In genomic region chr13:110448677-110449076, GRCh38 we compare ENCODE assay signal across 24 cellular contexts.
DNase-seq lines count a peak whose midpoint lies in the region; ATAC-seq and TF ChIP-seq lines count a peak whose summit lies in the region.
"Had no signal": no experiment of that assay in that cellular context is flagged by ENCODE, and none has a peak within 500 bp of the region (broad histone marks: within the 10 kb centered on the region; RNA-seq: fewer than 3 reads in every experiment).

No MANE protein-coding gene starts in this region.

- H3K9me3 Mint-ChIP-seq in Caco-2 (ENCODE audit: unreplicated experiment) (no peaks in the 10 kb centered on the region), WTC11 (no peaks in the 10 kb centered on the region), osteocyte (ENCODE audit: unreplicated experiment) (no peaks in the 10 kb centered on the region)
- H3K9me3 Mint-ChIP-seq: CD4-positive, alpha-beta T cell; dendritic cell treated with granulocyte-macrophage colony-stimulating factor and Interleukin-4, amounts not matched to agents 40 ng/mL and 50 ng/mL, for 4 days; H9; stimulated activated naive CD8-positive, alpha-beta T cell treated with anti-CD3 and anti-CD28 coated beads, Interleukin-15, Interleukin-2, amounts not matched to agents 100 ng/mL and 50 ng/mL, for 24 hours; T-cell had no signal

- H3K4me1 ChIP-seq in Caco-2 (peaks cover 52% of the 10 kb centered on the region), gastroesophageal sphincter (peaks cover 0 to 40% (median 11%) of the 10 kb centered on the region in 3 donors)
- H3K4me1 ChIP-seq: SJCRH30 had no signal

- no peak for TF ChIP-seq CTCF in Caco-2 (IDR thresholded peaks at IDR 0.05; ENCODE audit: insufficient read depth in 1 of 2, low read depth in 1 of 2, low read length in 1 of 2, severe bottlenecking in 1 of 2, unreplicated experiment in 1 of 2)
- TF ChIP-seq CTCF in WTC11 (IDR thresholded peaks at IDR 0.05), result no peak
- no peak for TF ChIP-seq CTCF in gastroesophageal sphincter (IDR thresholded peaks at IDR 0.05)
- no peak for TF ChIP-seq CTCF in osteocyte (IDR thresholded peaks at IDR 0.05)

- H3K27me3 Mint-ChIP-seq in Caco-2 (ENCODE audit: insufficient read depth, unreplicated experiment), result no peaks in the 10 kb centered on the region
- no peaks in the 10 kb centered on the region for H3K27me3 Mint-ChIP-seq in WTC11 (ENCODE audit: low read depth)
- H3K27me3 Mint-ChIP-seq in osteocyte (ENCODE audit: unreplicated experiment), result no peaks in the 10 kb centered on the region

- H3K36me3 Mint-ChIP-seq in Caco-2 (ENCODE audit: insufficient read depth, unreplicated experiment) (peaks cover 14% of the 10 kb centered on the region), WTC11 (peaks cover 9% of the 10 kb centered on the region), osteocyte (ENCODE audit: unreplicated experiment) (peaks cover 51% of the 10 kb centered on the region)
- H3K36me3 Mint-ChIP-seq: T-cell had no signal

- H3K4me3 Mint-ChIP-seq in Caco-2 (ENCODE audit: unreplicated experiment), result peak overlapping the region; percentile 60
- H3K4me3 Mint-ChIP-seq in WTC11, result no peak overlapping the region
- H3K4me3 Mint-ChIP-seq in osteocyte (ENCODE audit: unreplicated experiment), result no peak overlapping the region
- H3K4me3 Mint-ChIP-seq: CD4-positive, alpha-beta T cell; dendritic cell treated with granulocyte-macrophage colony-stimulating factor and Interleukin-4, amounts not matched to agents 40 ng/mL and 50 ng/mL, for 4 days; H9; stimulated activated naive CD8-positive, alpha-beta T cell treated with anti-CD3 and anti-CD28 coated beads, Interleukin-15, Interleukin-2, amounts not matched to agents 100 ng/mL and 50 ng/mL, for 24 hours; T-cell had no signal

- peaks cover 44% of the 10 kb centered on the region for H3K4me1 Mint-ChIP-seq in Caco-2 (ENCODE audit: low read depth, unreplicated experiment)
- H3K4me1 Mint-ChIP-seq in WTC11, result peaks cover 21% of the 10 kb centered on the region
- H3K4me1 Mint-ChIP-seq in osteocyte (ENCODE audit: unreplicated experiment), result peaks cover 56% of the 10 kb centered on the region
- H3K4me1 Mint-ChIP-seq: T-cell had no signal

- TF ChIP-seq POLR2A in gastroesophageal sphincter (IDR thresholded peaks at IDR 0.05), result no peak

- TF ChIP-seq EP300 in gastroesophageal sphincter (IDR thresholded peaks at IDR 0.05), result no peak

- POLR2A ChIA-PET in Caco-2 (lab: Charles Lee), result no interaction called here
- POLR2A ChIA-PET in WTC11 (lab: Charles Lee), result no interaction called here

- H3K27ac Mint-ChIP-seq in Caco-2 (ENCODE audit: unreplicated experiment) (peak overlapping the region; percentile 89), WTC11 (peak overlapping the region; percentile 88; the same call in 1 of the 2 replicates), osteocyte (ENCODE audit: unreplicated experiment) (peak overlapping the region; percentile 93)
- H3K27ac Mint-ChIP-seq: CD4-positive, alpha-beta T cell; dendritic cell treated with granulocyte-macrophage colony-stimulating factor and Interleukin-4, amounts not matched to agents 40 ng/mL and 50 ng/mL, for 4 days; stimulated activated naive CD8-positive, alpha-beta T cell treated with anti-CD3 and anti-CD28 coated beads, Interleukin-15, Interleukin-2, amounts not matched to agents 100 ng/mL and 50 ng/mL, for 24 hours; T-cell had no signal

- no peaks in the 10 kb centered on the region for H3K36me3 ChIP-seq in Caco-2 (ENCODE audit: control insufficient read depth, insufficient read depth, low read length)
- H3K36me3 ChIP-seq in gastroesophageal sphincter, result peaks cover 0 to 90% of the 10 kb centered on the region in 2 donors

- peak overlapping the region in 3 of 4 donors; percentile 72 to 80 (median 74) for H3K27ac ChIP-seq in gastroesophageal sphincter
- H3K27ac ChIP-seq: SJCRH30 had no signal

- DNase-seq in Caco-2 (peak in 1 of 2 experiments; percentile 29), WTC11 (ENCODE audit: low spot score) (no peak), osteocyte (ENCODE audit: extremely low spot score, unreplicated experiment) (no peak), NCI-H1092 (lab: John Stamatoyannopoulos, UW) (no peak), retina (no peak)
- DNase-seq in stimulated activated naive CD4-positive, alpha-beta T cell treated with Interleukin-2 at 50 U/mL for 16 hours (lab: John Stamatoyannopoulos, UW), result no peak
- no peak for DNase-seq in activated T-cell treated with anti-CD3 and anti-CD28 coated beads, Interleukin-2, amount 50 U/mL, for 48 hours
- DNase-seq: activated CD4-positive, alpha-beta T cell treated with anti-CD3 and anti-CD28 coated beads, Interleukin-2, amount 50 U/mL, for 48 hours; activated CD8-positive, alpha-beta memory T cell treated with anti-CD3 and anti-CD28 coated beads, Interleukin-2, amount 50 U/mL, for 4 hours; activated naive CD4-positive, alpha-beta T cell treated with anti-CD3 and anti-CD28 coated beads, Interleukin-2, amount 50 U/mL, for 16 hours; AML-193; amniotic stem cell; CD4-positive, alpha-beta T cell; H9; KG1; MM.1S; NCI-H1417 treated with DMSO at 0.1 percent for 48 hours; NCI-H2081; NCI-H345; SJCRH30; T-cell had no signal

- ATAC-seq in WTC11, result no peak
- ATAC-seq in gastroesophageal sphincter, result no peak
- ATAC-seq: T-cell had no signal

- CTCF ChIA-PET in Caco-2 (lab: Charles Lee) (no interaction called here), WTC11 (lab: Charles Lee) (no interaction called here)

- H3K27me3 ChIP-seq in Caco-2 (replicated peaks; ENCODE audit: control insufficient read depth, insufficient read depth, low read length) (no peaks in the 10 kb centered on the region), gastroesophageal sphincter (no peaks in the 10 kb centered on the region)
- H3K27me3 ChIP-seq: SJCRH30 had no signal

- H3K9me3 ChIP-seq in Caco-2 (no peaks in the 10 kb centered on the region), gastroesophageal sphincter (no peaks in the 10 kb centered on the region)
- H3K9me3 ChIP-seq: SJCRH30 had no signal

- H3K4me3 ChIP-seq in Caco-2 (ENCODE audit: low read depth, low read length) (no peak overlapping the region), gastroesophageal sphincter (no peak overlapping the region)
- H3K4me3 ChIP-seq: SJCRH30 had no signal

- WGBS in gastroesophageal sphincter (ENCODE audit: low coverage in 1 of 2), 2 donors, result 58% methylated on average over 8 of the region's 12 CpGs; no CpG with 5 or more reads in 1 of the 2 donors

- intact Hi-C loops in Caco-2 (cut with micrococcal nuclease; ENCODE audit: unreplicated experiment), result loop anchor here (1.0 to 2.0 kb wide), 5 partner anchors 36 to 264 kb away; partner anchors contain the start of genes ING1 and RAB20

- no TSS peak for BruUV-seq in Caco-2 (replicated peaks; lab: Mats Ljungman, UMichigan)

TF ChIP-seq in WTC11, 78 proteins besides CTCF, POLR2A, EP300 and RAD21:
- TF ChIP-seq FOXK1 (CRISPR knock-in tag; IDR thresholded peaks at IDR 0.05) (no peak), ZNF219 (CRISPR knock-in tag; IDR thresholded peaks at IDR 0.05; ENCODE audit: borderline replicate concordance) (no peak), ATF1 (CRISPR knock-in tag; IDR thresholded peaks at IDR 0.05) (no peak), MXD4 (CRISPR knock-in tag; IDR thresholded peaks at IDR 0.05; ENCODE audit: borderline replicate concordance) (no peak), CBFB (CRISPR knock-in tag; IDR thresholded peaks at IDR 0.05; ENCODE audit: low read depth) (no peak), ZBTB43 (CRISPR knock-in tag; IDR thresholded peaks at IDR 0.05) (no peak), ESRRA (CRISPR knock-in tag; IDR thresholded peaks at IDR 0.05; ENCODE audit: borderline replicate concordance) (no peak), ZNF263 (CRISPR knock-in tag; IDR thresholded peaks at IDR 0.05; ENCODE audit: low read depth) (no peak)
TF ChIP-seq in WTC11: peak in this region for 0.
